9 cellular contexts compared by ENCODE assay signal in genomic region chr1:165143437-165144065, GRCh38.
DNase-seq lines count a peak whose midpoint lies in the region; ATAC-seq and TF ChIP-seq lines count a peak whose summit lies in the region.
"Had no signal": no experiment of that assay in that cellular context is flagged by ENCODE, and none has a peak within 500 bp of the region (broad histone marks: within the 10 kb centered on the region; RNA-seq: fewer than 3 reads in every experiment).

No MANE protein-coding gene starts in this region.

- intact Hi-C loops in heart left ventricle (cut with DNase I) (loop anchor here in 6 of 10 donors (2.0 to 10.0 kb wide), 3 partner anchors 221 to 451 kb away; no protein-coding TSS in a partner anchor), Right ventricle myocardium inferior (cut with DNase I) (no loop called here)

- H2AFZ ChIP-seq in OCI-LY1 (ENCODE audit: low read length): no peak overlapping the region

- DNase-seq in heart left ventricle (no peak), Right ventricle myocardium inferior (ENCODE audit: missing footprints) (no peak), dermis blood vessel endothelial cell (peak; percentile 15), activated gamma-delta T cell treated with Interleukin-2 at 50 U/mL for 16 hours (no peak)
- peak; percentile 44 for DNase-seq in stimulated activated CD4-positive, alpha-beta T cell treated with anti-CD3 and anti-CD28 coated beads, Interleukin-15, amount 100 ng/mL, for 24 hours
- DNase-seq: activated T-cell treated with anti-CD3 and anti-CD28 coated beads, Interleukin-2, amount 50 U/mL, for 4 hours had no signal

- TF ChIP-seq CTCF in heart left ventricle (IDR thresholded peaks at IDR 0.05) (peak; percentile 18 to 50 (median 38)), OCI-LY1 (IDR thresholded peaks at IDR 0.05; ENCODE audit: low read length) (peak; percentile 82)

- no peaks in the 10 kb centered on the region for H3F3A ChIP-seq in OCI-LY1 (ENCODE audit: insufficient read depth, low read length)

- no peaks in the 10 kb centered on the region for H4K20me1 ChIP-seq in OCI-LY1 (ENCODE audit: insufficient read depth, low read length)

- ATAC-seq in heart left ventricle (no peak), Right ventricle myocardium inferior (no peak), HG03135 (IDR thresholded peaks at IDR 0.05; ENCODE audit: unreplicated experiment) (no peak), GM19452 (IDR thresholded peaks at IDR 0.05; ENCODE audit: unreplicated experiment) (no peak)

- no peak overlapping the region for H3K9ac ChIP-seq in OCI-LY1 (ENCODE audit: low read length)

- H3K36me3 ChIP-seq in heart left ventricle (no peaks in the 10 kb centered on the region), OCI-LY1 (ENCODE audit: insufficient read depth, low read length) (no peaks in the 10 kb centered on the region)

- H3K79me2 ChIP-seq in OCI-LY1 (ENCODE audit: insufficient read depth, low read length): no peaks in the 10 kb centered on the region

- peaks cover 0 to 58% (median 10%) of the 10 kb centered on the region in 9 donors for H3K27me3 ChIP-seq in heart left ventricle
- H3K27me3 ChIP-seq in OCI-LY1 (ENCODE audit: insufficient read depth, low read length): no peaks in the 10 kb centered on the region

- no peaks in the 10 kb centered on the region for H3K4me1 ChIP-seq in heart left ventricle
- no peaks in the 10 kb centered on the region for H3K4me1 ChIP-seq in OCI-LY1 (ENCODE audit: insufficient read depth, low read length, severe bottlenecking)

- TF ChIP-seq POLR2A in heart left ventricle (IDR thresholded peaks at IDR 0.05): no peak

- no peaks in the 10 kb centered on the region for H3K9me2 ChIP-seq in OCI-LY1 (ENCODE audit: low read depth, low read length)

- no peak overlapping the region for H3K27ac ChIP-seq in heart left ventricle
- H3K27ac ChIP-seq in OCI-LY1 (ENCODE audit: low read depth, low read length, poor library complexity, severe bottlenecking): no peak overlapping the region

- H3K4me2 ChIP-seq in OCI-LY1 (ENCODE audit: low read length): no peak overlapping the region

- H3K9me3 ChIP-seq in heart left ventricle (peaks cover 0 to 2% (median 0%) of the 10 kb centered on the region in 12 donors), OCI-LY1 (ENCODE audit: low read length) (no peaks in the 10 kb centered on the region)

- WGBS in heart left ventricle, 4 donors: 47 to 52% (median 50%) methylated on average over 4 of the region's 4 CpGs

- H3K4me3 ChIP-seq in heart left ventricle (no peak overlapping the region), OCI-LY1 (ENCODE audit: low read depth, low read length, poor library complexity, severe bottlenecking) (no peak overlapping the region)

Comparison
In these comparisons a context has a peak if more than half of its experiments do, and no peak if none do; other contexts are left out.
1. DNase-seq: peak in dermis blood vessel endothelial cell (single experiment) and stimulated activated CD4-positive, alpha-beta T cell treated with anti-CD3 and anti-CD28 coated beads, Interleukin-15, amount 100 ng/mL, for 24 hours (single experiment); none in heart left ventricle (0 of 5), Right ventricle myocardium inferior (single experiment) and activated gamma-delta T cell treated with Interleukin-2 at 50 U/mL for 16 hours (single experiment).